In genomic region chr2:54284801-54285200, GRCh38 we compare ENCODE assay signal across 23 cellular contexts.
A peak's percentile ranks its signal among the peaks of the same experiment; 100 is the strongest.
DNase-seq lines count a peak whose midpoint lies in the region; ATAC-seq and TF ChIP-seq lines count a peak whose summit lies in the region.
"Had no signal": no experiment of that assay in that cellular context is flagged by ENCODE, and none has a peak within 500 bp of the region (broad histone marks: within the 10 kb centered on the region; RNA-seq: fewer than 3 reads in every experiment).

No MANE protein-coding gene starts in this region.

- TF ChIP-seq CTCF in HEK293 (tag by site-specific recombination; IDR thresholded peaks at IDR 0.05), result no peak
- no peak for TF ChIP-seq CTCF in nephron progenitor cell (IDR thresholded peaks at IDR 0.05)

- no peak overlapping the region for H3K27ac Mint-ChIP-seq in nephron progenitor cell
- H3K27ac Mint-ChIP-seq: CD14-positive monocyte; CD4-positive, CD25-positive, alpha-beta regulatory T cell; CD8-positive, alpha-beta memory T cell had no signal

- CTCF ChIA-PET in HEK293 (lab: Yijun Ruan, JAX), result no interaction called here

- no peaks in the 10 kb centered on the region for H3K4me1 ChIP-seq in HEK293 (ENCODE audit: control insufficient read depth, insufficient read depth, low read length)
- H3K4me1 ChIP-seq: BE2C, BLaER1 had no signal

- no peak overlapping the region for H3K4me3 Mint-ChIP-seq in nephron progenitor cell
- H3K4me3 Mint-ChIP-seq: CD14-positive monocyte; CD4-positive, alpha-beta memory T cell; CD4-positive, CD25-positive, alpha-beta regulatory T cell; CD8-positive, alpha-beta memory T cell had no signal

- no peaks in the 10 kb centered on the region for H3K9me3 Mint-ChIP-seq in nephron progenitor cell
- H3K9me3 Mint-ChIP-seq: CD8-positive, alpha-beta memory T cell had no signal

- no peaks in the 10 kb centered on the region for H3K36me3 Mint-ChIP-seq in nephron progenitor cell (ENCODE audit: low read depth)
- H3K36me3 Mint-ChIP-seq: CD14-positive monocyte had no signal

- H3K36me3 ChIP-seq in HEK293 (ENCODE audit: control insufficient read depth in 2 of 2, insufficient read depth in 1 of 2, low read length in 2 of 2), result no peaks in the 10 kb centered on the region
- H3K36me3 ChIP-seq: BE2C, BLaER1 had no signal

- peaks cover 12% of the 10 kb centered on the region for H3K27me3 Mint-ChIP-seq in nephron progenitor cell (ENCODE audit: low read depth, poor library complexity)
- H3K27me3 Mint-ChIP-seq: CD4-positive, alpha-beta memory T cell; CD4-positive, CD25-positive, alpha-beta regulatory T cell; CD8-positive, alpha-beta memory T cell had no signal

- H3K4me1 Mint-ChIP-seq in nephron progenitor cell, result peaks cover 18% of the 10 kb centered on the region
- H3K4me1 Mint-ChIP-seq: CD14-positive monocyte had no signal

- no peak for ATAC-seq in HG03045 (IDR thresholded peaks at IDR 0.05; ENCODE audit: unreplicated experiment)
- ATAC-seq in HG02759 (IDR thresholded peaks at IDR 0.05; ENCODE audit: unreplicated experiment), result no peak
- ATAC-seq: GM12878 had no signal

- H3K9me3 ChIP-seq in HEK293 (ENCODE audit: control insufficient read depth, insufficient read depth, low read depth, low read length), result no peaks in the 10 kb centered on the region
- H3K9me3 ChIP-seq: BE2C, BLaER1 had no signal

- no peak overlapping the region for H3K4me3 ChIP-seq in HEK293 (ENCODE audit: low read depth, low read length)
- H3K4me3 ChIP-seq: BLaER1, GM12878 had no signal

- DNase-seq in left kidney (ENCODE audit: low read depth, low spot score), result peak; percentile 78
- peak; percentile 8 for DNase-seq in nephron progenitor cell
- DNase-seq: 8988T; ACHN; BE2C; C1 segment of cervical spinal cord; CD4-positive, alpha-beta memory T cell; CD4-positive, CD25-positive, alpha-beta regulatory T cell; CD8-positive, alpha-beta memory T cell; COR-L47; DMS 273 treated with DMSO at 0.1 percent for 48 hours; DMS153; DMS53; DMS79; DND-41; EL; GDM1 had no signal

- POLR2A ChIA-PET in HEK293 (lab: Yijun Ruan, JAX), result no interaction called here

- H3K27ac ChIP-seq in HEK293 (ENCODE audit: extremely low read depth, low read depth, low read length), result no peak overlapping the region
- H3K27ac ChIP-seq: BLaER1 had no signal

TF ChIP-seq in HEK293, 187 proteins besides CTCF, POLR2A, EP300 and RAD21:
- TF ChIP-seq ZSCAN18 (tag by site-specific recombination; IDR thresholded peaks at IDR 0.05) (no peak), ZNF266 (tag by site-specific recombination; IDR thresholded peaks at IDR 0.05; ENCODE audit: low read depth) (peak; percentile 53; the same call in 1 of the 2 replicates)
